In the genomic region with DNA sequence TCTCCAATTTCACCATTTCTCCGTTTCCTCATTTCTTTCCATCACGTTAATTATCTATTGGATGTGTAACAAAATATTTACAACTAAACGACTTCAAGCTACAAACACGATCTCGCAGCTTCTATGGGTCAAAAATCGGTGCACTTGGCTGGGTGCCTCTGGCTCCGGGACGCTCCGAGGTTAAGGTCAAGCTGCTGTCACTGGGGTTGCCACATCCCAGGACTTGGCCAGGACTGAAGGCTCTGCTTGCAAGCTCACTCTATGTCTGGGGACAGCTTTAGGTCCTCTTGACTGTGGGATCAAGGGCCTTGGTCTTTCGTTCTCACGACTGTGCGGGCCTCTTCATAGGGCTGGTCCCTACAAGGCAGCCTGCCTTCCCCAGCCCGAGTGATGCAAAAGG, we compare ENCODE assay signal across 1 cellular context.
TF ChIP-seq lines count a peak whose summit lies in the region.

No MANE protein-coding gene starts in this region.

TF ChIP-seq in liver, 16 proteins besides CTCF, POLR2A, EP300 and RAD21:
- TF ChIP-seq, protein P1, sequence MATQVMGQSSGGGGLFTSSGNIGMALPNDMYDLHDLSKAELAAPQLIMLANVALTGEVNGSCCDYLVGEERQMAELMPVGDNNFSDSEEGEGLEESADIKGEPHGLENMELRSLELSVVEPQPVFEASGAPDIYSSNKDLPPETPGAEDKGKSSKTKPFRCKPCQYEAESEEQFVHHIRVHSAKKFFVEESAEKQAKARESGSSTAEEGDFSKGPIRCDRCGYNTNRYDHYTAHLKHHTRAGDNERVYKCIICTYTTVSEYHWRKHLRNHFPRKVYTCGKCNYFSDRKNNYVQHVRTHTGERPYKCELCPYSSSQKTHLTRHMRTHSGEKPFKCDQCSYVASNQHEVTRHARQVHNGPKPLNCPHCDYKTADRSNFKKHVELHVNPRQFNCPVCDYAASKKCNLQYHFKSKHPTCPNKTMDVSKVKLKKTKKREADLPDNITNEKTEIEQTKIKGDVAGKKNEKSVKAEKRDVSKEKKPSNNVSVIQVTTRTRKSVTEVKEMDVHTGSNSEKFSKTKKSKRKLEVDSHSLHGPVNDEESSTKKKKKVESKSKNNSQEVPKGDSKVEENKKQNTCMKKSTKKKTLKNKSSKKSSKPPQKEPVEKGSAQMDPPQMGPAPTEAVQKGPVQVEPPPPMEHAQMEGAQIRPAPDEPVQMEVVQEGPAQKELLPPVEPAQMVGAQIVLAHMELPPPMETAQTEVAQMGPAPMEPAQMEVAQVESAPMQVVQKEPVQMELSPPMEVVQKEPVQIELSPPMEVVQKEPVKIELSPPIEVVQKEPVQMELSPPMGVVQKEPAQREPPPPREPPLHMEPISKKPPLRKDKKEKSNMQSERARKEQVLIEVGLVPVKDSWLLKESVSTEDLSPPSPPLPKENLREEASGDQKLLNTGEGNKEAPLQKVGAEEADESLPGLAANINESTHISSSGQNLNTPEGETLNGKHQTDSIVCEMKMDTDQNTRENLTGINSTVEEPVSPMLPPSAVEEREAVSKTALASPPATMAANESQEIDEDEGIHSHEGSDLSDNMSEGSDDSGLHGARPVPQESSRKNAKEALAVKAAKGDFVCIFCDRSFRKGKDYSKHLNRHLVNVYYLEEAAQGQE (IDR thresholded peaks at IDR 0.05): no peak
- TF ChIP-seq JUND (IDR thresholded peaks at IDR 0.05) (peak in 1 of 2 donors; percentile 27), NR2F2 (IDR thresholded peaks at IDR 0.05) (peak; percentile 97), SP1 (IDR thresholded peaks at IDR 0.05) (no peak), TAF1 (conservative IDR thresholded peaks at IDR 0.05) (no peak), RXRA (IDR thresholded peaks at IDR 0.05) (peak; percentile 68 to 78), HNF4G (IDR thresholded peaks at IDR 0.05) (no peak), GABPA (IDR thresholded peaks at IDR 0.05 in 1 of 2, conservative IDR thresholded peaks at IDR 0.05 in 1 of 2) (no peak), FOXA2 (IDR thresholded peaks at IDR 0.05) (no peak), FOXA1 (IDR thresholded peaks at IDR 0.05) (no peak), HNF4A (conservative IDR thresholded peaks at IDR 0.05) (peak; percentile 64 to 75), YY1 (IDR thresholded peaks at IDR 0.05) (no peak), EGR1 (IDR thresholded peaks at IDR 0.05; ENCODE audit: low read depth in 2 of 2) (no peak)
- TF ChIP-seq, protein P2, sequence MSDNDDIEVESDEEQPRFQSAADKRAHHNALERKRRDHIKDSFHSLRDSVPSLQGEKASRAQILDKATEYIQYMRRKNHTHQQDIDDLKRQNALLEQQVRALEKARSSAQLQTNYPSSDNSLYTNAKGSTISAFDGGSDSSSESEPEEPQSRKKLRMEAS (IDR thresholded peaks at IDR 0.05): no peak
- TF ChIP-seq, protein P3, sequence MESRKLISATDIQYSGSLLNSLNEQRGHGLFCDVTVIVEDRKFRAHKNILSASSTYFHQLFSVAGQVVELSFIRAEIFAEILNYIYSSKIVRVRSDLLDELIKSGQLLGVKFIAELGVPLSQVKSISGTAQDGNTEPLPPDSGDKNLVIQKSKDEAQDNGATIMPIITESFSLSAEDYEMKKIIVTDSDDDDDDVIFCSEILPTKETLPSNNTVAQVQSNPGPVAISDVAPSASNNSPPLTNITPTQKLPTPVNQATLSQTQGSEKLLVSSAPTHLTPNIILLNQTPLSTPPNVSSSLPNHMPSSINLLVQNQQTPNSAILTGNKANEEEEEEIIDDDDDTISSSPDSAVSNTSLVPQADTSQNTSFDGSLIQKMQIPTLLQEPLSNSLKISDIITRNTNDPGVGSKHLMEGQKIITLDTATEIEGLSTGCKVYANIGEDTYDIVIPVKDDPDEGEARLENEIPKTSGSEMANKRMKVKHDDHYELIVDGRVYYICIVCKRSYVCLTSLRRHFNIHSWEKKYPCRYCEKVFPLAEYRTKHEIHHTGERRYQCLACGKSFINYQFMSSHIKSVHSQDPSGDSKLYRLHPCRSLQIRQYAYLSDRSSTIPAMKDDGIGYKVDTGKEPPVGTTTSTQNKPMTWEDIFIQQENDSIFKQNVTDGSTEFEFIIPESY (IDR thresholded peaks at IDR 0.05): no peak
- TF ChIP-seq, protein P4, sequence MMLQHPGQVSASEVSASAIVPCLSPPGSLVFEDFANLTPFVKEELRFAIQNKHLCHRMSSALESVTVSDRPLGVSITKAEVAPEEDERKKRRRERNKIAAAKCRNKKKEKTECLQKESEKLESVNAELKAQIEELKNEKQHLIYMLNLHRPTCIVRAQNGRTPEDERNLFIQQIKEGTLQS (IDR thresholded peaks at IDR 0.05): no peak
